In the genomic region with DNA sequence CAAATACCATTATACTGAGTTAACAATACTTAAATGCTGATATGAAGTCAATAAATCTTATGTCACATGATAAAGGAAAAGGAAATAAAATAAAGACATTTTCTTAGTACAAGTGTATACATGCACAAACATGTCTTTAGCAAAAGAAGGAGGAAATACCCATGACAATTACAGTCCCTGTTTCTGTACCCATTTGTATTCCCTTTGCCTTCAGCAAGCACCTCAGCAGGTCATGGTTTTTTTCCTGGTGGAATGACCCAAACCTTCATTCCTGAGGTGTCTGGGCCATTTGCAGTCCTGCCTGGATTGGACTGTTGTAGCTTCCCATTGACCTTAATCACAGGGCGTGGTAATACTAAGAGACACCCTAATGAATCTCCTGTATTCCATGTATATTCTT, we compare ENCODE assay signal across 13 cellular contexts. TPM values are rescaled to one million over a fixed set of nuclear protein-coding genes. Genes with fewer than 3 reads are reported as not detected.
"Had no signal": no experiment of that assay in that cellular context is flagged by ENCODE, and none has a peak within 500 bp of the region (broad histone marks: within the 10 kb centered on the region; RNA-seq: fewer than 3 reads in every experiment).

No MANE protein-coding gene starts in this region.

RNA-seq across cellular contexts. Expression of gene ELAVL4, which starts 57.6 kb away (rescaled TPM):
- total RNA-seq: activated naive CD4-positive, alpha-beta T cell treated with anti-CD3 and anti-CD28 coated beads for 36 hours; activated naive CD4-positive, alpha-beta T cell treated with anti-CD3 and anti-CD28 coated beads, Interleukin-2, amount 50 U/mL, for 72 hours; activated naive CD8-positive, alpha-beta T cell treated with anti-CD3 and anti-CD28 coated beads for 36 hours; activated naive CD8-positive, alpha-beta T cell treated with anti-CD3 and anti-CD28 coated beads, Interleukin-2, amount 10 ng/mL, durations not matched to agents 7 days and 5 days; activated T-cell treated with anti-CD3 and anti-CD28 coated beads, Interleukin-2, amount 50 U/mL, for 4 hours; activated T-cell treated with anti-CD3 and anti-CD28 coated beads, Interleukin-2, amount 50 U/mL, for 72 hours; activated T-helper 1 cell treated with anti-CD3 and anti-CD28 coated beads, Interleukin-12 subunit alpha, Interleukin-12 subunit beta, Interleukin-2, Interleukin-4 antibody, amounts not matched to agents 30 ng/mL and 10 ng/mL and 1 ng/mL, durations not matched to agents 14 hours and 24 hours and 36 hours; activated T-helper 17 cell treated with anti-CD3 and anti-CD28 coated beads, Interleukin-2, amount 50 U/mL, for 72 hours; activated T-helper 2 cell treated with anti-CD3 and anti-CD28 coated beads, Interferon-gamma antibody, Interleukin-2, Interleukin-4, amounts not matched to agents 10 μg/mL and 5 μg/mL and 100 μg/mL, durations not matched to agents 14 hours and 24 hours and 36 hours; ascending aorta; astrocyte; breast epithelium; cardiac muscle cell had no signal
- polyA plus RNA-seq: cardiac muscle cell had no signal
